ENCODE assay signal across 14 cellular contexts in the genomic region with DNA sequence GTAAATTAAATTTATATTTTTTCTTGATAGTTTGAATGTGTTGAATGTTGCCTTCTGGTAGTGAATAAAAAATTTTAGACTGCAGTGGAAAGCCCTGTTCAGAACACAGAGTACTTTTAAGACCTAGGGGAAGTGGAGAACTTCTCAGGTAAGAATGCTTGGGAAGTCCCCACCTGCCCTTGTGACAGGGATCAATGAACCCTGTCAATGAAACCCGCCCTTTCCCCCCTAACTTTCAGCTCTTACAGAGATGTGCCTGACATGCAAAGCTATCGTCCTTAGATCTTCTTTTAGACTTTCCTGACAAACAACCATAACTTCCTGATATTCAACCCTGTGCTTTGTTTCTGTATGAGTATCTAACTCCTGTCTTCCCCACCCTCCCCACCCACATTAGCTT.
DNase-seq lines count a peak whose midpoint lies in the region; ATAC-seq, FAIRE-seq and TF ChIP-seq lines count a peak whose summit lies in the region.
"Had no signal": no experiment of that assay in that cellular context is flagged by ENCODE, and none has a peak within 500 bp of the region (broad histone marks: within the 10 kb centered on the region; RNA-seq: fewer than 3 reads in every experiment).

No MANE protein-coding gene starts in this region.

- H2BK120ac ChIP-seq in trophoblast cell (ENCODE audit: insufficient read depth, low read length, poor library complexity) = no peak overlapping the region

- no peaks in the 10 kb centered on the region for H3K4me1 ChIP-seq in trophoblast cell (ENCODE audit: control insufficient read depth in 1 of 2, insufficient read depth in 2 of 2, low read length in 2 of 2)

- no peak overlapping the region for H3K23ac ChIP-seq in trophoblast cell (ENCODE audit: low read length)

- H4K91ac ChIP-seq in trophoblast cell (ENCODE audit: low read depth, low read length) = no peak overlapping the region

- H4K12ac ChIP-seq in trophoblast cell (ENCODE audit: low read depth, low read length) = no peak overlapping the region

- no peak for TF ChIP-seq CTCF in glutamatergic neuron (IDR thresholded peaks at IDR 0.05; ENCODE audit: partially characterized antibody, unreplicated experiment)

- no peaks in the 10 kb centered on the region for H3K79me1 ChIP-seq in trophoblast cell (ENCODE audit: low read length)

- H3K4ac ChIP-seq in trophoblast cell (ENCODE audit: low read depth, low read length) = no peak overlapping the region

- DNase-seq in trophoblast cell (no peak), glutamatergic neuron (no peak), urothelium cell line (ENCODE audit: low spot score) (no peak)
- DNase-seq in activated T-cell treated with anti-CD3 and anti-CD28 coated beads, Interleukin-2, amount 50 U/mL, for 4 hours = no peak
- DNase-seq: activated CD4-positive, alpha-beta memory T cell treated with anti-CD3 and anti-CD28 coated beads, Interleukin-2, amount 10 ng/mL, durations not matched to agents 7 days and 5 days; amygdala; NCI-H774; stimulated activated CD4-positive, alpha-beta T cell treated with anti-CD3 and anti-CD28 coated beads, Interleukin-12 subunit alpha, Interleukin-12 subunit beta, amount 100 ng/mL, for 4 hours; stimulated activated naive CD4-positive, alpha-beta T cell treated with Interleukin-2 at 50 U/mL for 16 hours had no signal

- no peak for FAIRE-seq in urothelium cell line (lab: Jason Lieb, UNC)
- FAIRE-seq: H1 had no signal

- H2BK12ac ChIP-seq in trophoblast cell (ENCODE audit: low read length) = no peak overlapping the region

- no peaks in the 10 kb centered on the region for H3K36me3 Mint-ChIP-seq in glutamatergic neuron (ENCODE audit: unreplicated experiment)
- H3K36me3 Mint-ChIP-seq in activated T-cell treated with anti-CD3 and anti-CD28 coated beads, Interleukin-2, amount 50 U/mL, for 4 hours (ENCODE audit: insufficient read depth) = no peaks in the 10 kb centered on the region

- peaks cover 1% of the 10 kb centered on the region for H3K9me3 Mint-ChIP-seq in glutamatergic neuron (ENCODE audit: unreplicated experiment)
- H3K9me3 Mint-ChIP-seq in activated T-cell treated with anti-CD3 and anti-CD28 coated beads, Interleukin-2, amount 50 U/mL, for 4 hours = no peaks in the 10 kb centered on the region
- H3K9me3 Mint-ChIP-seq: activated CD4-positive, alpha-beta memory T cell treated with anti-CD3 and anti-CD28 coated beads, Interleukin-2, amount 10 ng/mL, durations not matched to agents 7 days and 5 days; neural crest cell had no signal

- H3K9me3 ChIP-seq in trophoblast cell (ENCODE audit: insufficient read depth, low read depth, low read length) = no peaks in the 10 kb centered on the region

- H3K36me3 ChIP-seq in trophoblast cell (ENCODE audit: control insufficient read depth in 1 of 2, insufficient read depth in 2 of 2, low read length in 2 of 2) = no peaks in the 10 kb centered on the region

- H4K8ac ChIP-seq in trophoblast cell (ENCODE audit: low read depth, low read length) = no peak overlapping the region

- no peak overlapping the region for H3K27ac ChIP-seq in trophoblast cell (ENCODE audit: low read depth, low read length)

- no peaks in the 10 kb centered on the region for H3K4me1 Mint-ChIP-seq in glutamatergic neuron (ENCODE audit: low read depth, unreplicated experiment)
- no peaks in the 10 kb centered on the region for H3K4me1 Mint-ChIP-seq in activated T-cell treated with anti-CD3 and anti-CD28 coated beads, Interleukin-2, amount 50 U/mL, for 4 hours (ENCODE audit: low read depth)
- H3K4me1 Mint-ChIP-seq: activated CD4-positive, alpha-beta memory T cell treated with anti-CD3 and anti-CD28 coated beads, Interleukin-2, amount 10 ng/mL, durations not matched to agents 7 days and 5 days; neural crest cell had no signal

- H2AFZ ChIP-seq in trophoblast cell (ENCODE audit: insufficient read depth, low read length, poor library complexity) = no peak overlapping the region

- H3K4me3 Mint-ChIP-seq in glutamatergic neuron (ENCODE audit: unreplicated experiment) = no peak overlapping the region
- no peak overlapping the region for H3K4me3 Mint-ChIP-seq in activated T-cell treated with anti-CD3 and anti-CD28 coated beads, Interleukin-2, amount 50 U/mL, for 4 hours
- H3K4me3 Mint-ChIP-seq: activated CD4-positive, alpha-beta memory T cell treated with anti-CD3 and anti-CD28 coated beads, Interleukin-2, amount 10 ng/mL, durations not matched to agents 7 days and 5 days; neural crest cell had no signal

- WGBS in trophoblast cell (ENCODE audit: extremely low coverage, insufficient coverage, insufficient read length) = no CpG with 5 or more reads among the region's 2 CpGs

- H3K9ac ChIP-seq in trophoblast cell (ENCODE audit: low read length) = no peak overlapping the region

- no peak overlapping the region for H3K4me3 ChIP-seq in trophoblast cell (ENCODE audit: low read depth, low read length)

- no peak overlapping the region for H3K4me2 ChIP-seq in trophoblast cell (ENCODE audit: low read length)

- no peaks in the 10 kb centered on the region for H3K27me3 ChIP-seq in trophoblast cell (ENCODE audit: insufficient read depth, low read length)

- peak overlapping the region; percentile 31 for H2BK5ac ChIP-seq in trophoblast cell (ENCODE audit: low read depth, low read length, poor library complexity)

- H3K18ac ChIP-seq in trophoblast cell (ENCODE audit: low read length) = no peak overlapping the region

- peak; percentile 94 for ATAC-seq in GM19023 (IDR thresholded peaks at IDR 0.05; ENCODE audit: unreplicated experiment)
- peak; percentile 97 for ATAC-seq in GM21737 (IDR thresholded peaks at IDR 0.05; ENCODE audit: unreplicated experiment)
- peak; percentile 98 for ATAC-seq in HG03159 (IDR thresholded peaks at IDR 0.05; ENCODE audit: unreplicated experiment)
- ATAC-seq in activated T-cell treated with anti-CD3 and anti-CD28 coated beads, Interleukin-2, amount 50 U/mL, for 4 hours = no peak

- H3K79me2 ChIP-seq in trophoblast cell (ENCODE audit: control insufficient read depth, insufficient read depth, low read length, poor library complexity) = no peaks in the 10 kb centered on the region

- H3K27ac Mint-ChIP-seq in glutamatergic neuron (ENCODE audit: unreplicated experiment) = no peak overlapping the region
- H3K27ac Mint-ChIP-seq: activated CD4-positive, alpha-beta memory T cell treated with anti-CD3 and anti-CD28 coated beads, Interleukin-2, amount 10 ng/mL, durations not matched to agents 7 days and 5 days had no signal

- H2AK5ac ChIP-seq in trophoblast cell (ENCODE audit: low read length) = no peak overlapping the region

- no peak overlapping the region for H3K14ac ChIP-seq in trophoblast cell (ENCODE audit: low read length)

- H3K27me3 Mint-ChIP-seq in glutamatergic neuron (ENCODE audit: unreplicated experiment) = no peaks in the 10 kb centered on the region
- no peaks in the 10 kb centered on the region for H3K27me3 Mint-ChIP-seq in activated T-cell treated with anti-CD3 and anti-CD28 coated beads, Interleukin-2, amount 50 U/mL, for 4 hours (ENCODE audit: low read depth)
- H3K27me3 Mint-ChIP-seq: activated CD4-positive, alpha-beta memory T cell treated with anti-CD3 and anti-CD28 coated beads, Interleukin-2, amount 10 ng/mL, durations not matched to agents 7 days and 5 days had no signal

Comparison
In these comparisons a context has a peak if more than half of its experiments do, and no peak if none do; other contexts are left out.
1. ATAC-seq: peak in GM19023 (single experiment), GM21737 (single experiment) and HG03159 (single experiment); none in activated T-cell treated with anti-CD3 and anti-CD28 coated beads, Interleukin-2, amount 50 U/mL, for 4 hours (0 of 2).